Comparison of ENCODE assay signal across 24 cellular contexts in the genomic region with DNA sequence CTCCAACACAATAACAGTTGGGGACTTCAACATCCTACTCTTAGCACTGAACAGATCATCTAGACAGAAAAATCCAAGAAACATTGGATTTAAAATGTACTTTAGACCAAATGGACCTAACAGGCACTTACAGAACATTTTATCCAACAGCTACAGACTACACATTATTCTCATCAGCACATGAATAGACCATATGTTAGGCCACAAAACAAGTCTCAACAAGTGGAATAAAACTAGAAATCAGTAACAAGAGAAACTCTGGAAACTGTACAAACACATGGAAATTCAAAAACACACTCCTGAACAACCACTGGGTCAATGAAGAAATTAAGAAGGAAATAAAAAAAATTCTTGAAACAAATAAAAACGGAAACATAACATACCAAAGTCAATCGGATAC.
"Had no signal": no experiment of that assay in that cellular context is flagged by ENCODE, and none has a peak within 500 bp of the region (broad histone marks: within the 10 kb centered on the region; RNA-seq: fewer than 3 reads in every experiment).

No MANE protein-coding gene starts in this region.

- FAIRE-seq: RCC 7860 had no signal

- ATAC-seq: activated CD8-positive, alpha-beta T cell treated with anti-CD3 and anti-CD28 coated beads, Interleukin-2, amount 10 ng/mL, durations not matched to agents 7 days and 5 days; PC-3 had no signal

- H3K27me3 Mint-ChIP-seq: activated naive CD8-positive, alpha-beta T cell treated with anti-CD3 and anti-CD28 coated beads for 36 hours had no signal

- H3K4me3 Mint-ChIP-seq: activated CD8-positive, alpha-beta T cell treated with anti-CD3 and anti-CD28 coated beads, Interleukin-2, amount 10 ng/mL, durations not matched to agents 7 days and 5 days; activated naive CD4-positive, alpha-beta T cell treated with anti-CD3 and anti-CD28 coated beads for 36 hours; activated naive CD8-positive, alpha-beta T cell treated with anti-CD3 and anti-CD28 coated beads for 36 hours; T-helper 1 cell treated with Interleukin-12 subunit alpha and Interleukin-12 subunit beta and Interleukin-4 antibody, amounts not matched to agents 30 μg/mL and 1 μg/mL, for 36 hours had no signal

- H3K4me1 ChIP-seq: SJSA1 had no signal

- H3K27ac Mint-ChIP-seq: activated CD8-positive, alpha-beta T cell treated with anti-CD3 and anti-CD28 coated beads, Interleukin-2, amount 10 ng/mL, durations not matched to agents 7 days and 5 days; activated naive CD4-positive, alpha-beta T cell treated with anti-CD3 and anti-CD28 coated beads for 36 hours; activated naive CD8-positive, alpha-beta T cell treated with anti-CD3 and anti-CD28 coated beads for 36 hours; T-helper 1 cell treated with Interleukin-12 subunit alpha and Interleukin-12 subunit beta and Interleukin-4 antibody, amounts not matched to agents 30 μg/mL and 1 μg/mL, for 36 hours had no signal

- H3K4me3 ChIP-seq: SJSA1 had no signal

- DNase-seq: activated CD4-positive, alpha-beta T cell treated with anti-CD3 and anti-CD28 coated beads for 48 hours; activated CD4-positive, alpha-beta T cell treated with anti-CD3 and anti-CD28 coated beads, Interleukin-2, amount 50 U/mL, for 4 hours; activated CD4-positive, CD25-positive, alpha-beta regulatory T cell treated with anti-CD3 and anti-CD28 coated beads, Interleukin-2, amount 50 U/mL, for 72 hours; activated CD8-positive, alpha-beta memory T cell treated with anti-CD3 and anti-CD28 coated beads, Interleukin-2, amount 50 U/mL, for 48 hours; activated CD8-positive, alpha-beta T cell treated with anti-CD3 and anti-CD28 coated beads, Interleukin-2, amount 10 ng/mL, durations not matched to agents 7 days and 5 days; activated effector memory CD4-positive, alpha-beta T cell treated with anti-CD3 and anti-CD28 coated beads, Interleukin-2, amount 50 U/mL, for 16 hours; activated naive CD4-positive, alpha-beta T cell treated with anti-CD3 and anti-CD28 coated beads for 36 hours; activated naive CD8-positive, alpha-beta T cell treated with anti-CD3 and anti-CD28 coated beads for 36 hours; activated T-cell treated with anti-CD3 and anti-CD28 coated beads, Interleukin-2, amount 50 U/mL, for 1 hour; brain microvascular endothelial cell; caudate nucleus; Kasumi-1; KBM-7; NCI-H1048; NCI-H146; NCI-H1930; NCI-H2107; NCI-H446; NCI-H524; PC-3; SHP77 had no signal

- H3K4me1 Mint-ChIP-seq: activated naive CD8-positive, alpha-beta T cell treated with anti-CD3 and anti-CD28 coated beads for 36 hours had no signal

- H3K27ac ChIP-seq: brain microvascular endothelial cell, SJSA1 had no signal

- H3K27me3 ChIP-seq: brain microvascular endothelial cell, SJSA1 had no signal

- H3K9me3 ChIP-seq: SJSA1 had no signal
